Comparison of ENCODE assay signal across 1 cellular context in genomic region chr17:17050346-17051345, GRCh38.
TF ChIP-seq lines count a peak whose summit lies in the region.

No MANE protein-coding gene starts in this region.

TF ChIP-seq in HCT116, 20 proteins besides CTCF, POLR2A, EP300 and RAD21 (continued from another document):
- TF ChIP-seq ZBTB33 (IDR thresholded peaks at IDR 0.05; ENCODE audit: extremely low read depth, insufficient replicate concordance, low read length) (no peak), ZFX (IDR thresholded peaks at IDR 0.05) (no peak), FOSL1 (IDR thresholded peaks at IDR 0.05; ENCODE audit: low read depth) (no peak), ELF1 (IDR thresholded peaks at IDR 0.05; ENCODE audit: borderline replicate concordance, low read depth) (no peak), SRF (IDR thresholded peaks at IDR 0.05; ENCODE audit: low read depth) (no peak), JUND (IDR thresholded peaks at IDR 0.05) (no peak), ATF3 (IDR thresholded peaks at IDR 0.05) (no peak), MAX (IDR thresholded peaks at IDR 0.05) (no peak), POLR2AphosphoS5 (IDR thresholded peaks at IDR 0.05; ENCODE audit: low read depth, low read length) (no peak)
